In genomic region chr10:97494151-97494550, GRCh38 we compare ENCODE assay signal across 15 cellular contexts. TPM values are rescaled to one million over a fixed set of nuclear protein-coding genes. Genes with fewer than 3 reads are reported as not detected.
DNase-seq lines count a peak whose midpoint lies in the region; ATAC-seq, FAIRE-seq and TF ChIP-seq lines count a peak whose summit lies in the region.
"Had no signal": no experiment of that assay in that cellular context is flagged by ENCODE, and none has a peak within 500 bp of the region (broad histone marks: within the 10 kb centered on the region; RNA-seq: fewer than 3 reads in every experiment).

No MANE protein-coding gene starts in this region.

- H4K91ac ChIP-seq in trophoblast cell (ENCODE audit: low read depth, low read length) = no peak overlapping the region

- H3K9me3 ChIP-seq in DND-41 (ENCODE audit: insufficient read depth, low read length, severe bottlenecking) = no peaks in the 10 kb centered on the region
- H3K9me3 ChIP-seq in trophoblast cell (ENCODE audit: insufficient read depth, low read depth, low read length) = no peaks in the 10 kb centered on the region
- H3K9me3 ChIP-seq in pancreas = no peaks in the 10 kb centered on the region
- H3K9me3 ChIP-seq: upper lobe of right lung had no signal

- no peak for DNase-seq in DND-41
- DNase-seq in SK-MEL-5 (ENCODE audit: low read depth, low spot score) = peak; percentile 88
- DNase-seq in frontal cortex (ENCODE audit: low spot score in 2 of 2) = peak; percentile 40 to 47
- no peak for DNase-seq in trophoblast cell
- no peak for DNase-seq in NCI-H1417 treated with DMSO at 0.1 percent for 48 hours (lab: John Stamatoyannopoulos, UW)
- no peak for DNase-seq in pancreas
- DNase-seq: activated CD4-positive, alpha-beta T cell treated with anti-CD3 and anti-CD28 coated beads, Interleukin-2, amount 50 U/mL, for 48 hours; foreskin fibroblast; NK-92 treated with Interleukin-12 subunit alpha and Interleukin-12 subunit beta, amount 100 ng/mL, for 24 hours; SHP77 treated with DMSO at 0.1 percent for 48 hours; upper lobe of right lung had no signal

- in situ Hi-C loops in SK-MEL-5 (cut with HindIII; ENCODE audit: low pct_unique_long_range_greater_than_20kb, low sequenced_read_pairs) = no loop called here

- H3K4me2 ChIP-seq in DND-41 (ENCODE audit: insufficient read depth, low read length) (0 out of 2 replicates have a peak overlapping the region, but pooled peaks have one; percentile 10), trophoblast cell (ENCODE audit: low read length) (no peak overlapping the region)

- H3K9ac ChIP-seq in DND-41 (ENCODE audit: low read depth, low read length) (no peak overlapping the region), trophoblast cell (ENCODE audit: low read length) (no peak overlapping the region)

- H3K4ac ChIP-seq in trophoblast cell (ENCODE audit: low read depth, low read length) = peak overlapping the region; percentile 81

- H3K79me2 ChIP-seq in DND-41 (ENCODE audit: insufficient read depth, low read length) = peaks cover 89% of the 10 kb centered on the region
- H3K79me2 ChIP-seq in trophoblast cell (ENCODE audit: control insufficient read depth, insufficient read depth, low read length, poor library complexity) = peaks cover 13% of the 10 kb centered on the region

- H3K27me3 ChIP-seq in DND-41 (ENCODE audit: insufficient read depth, low read length, poor library complexity) (peaks cover 4% of the 10 kb centered on the region), trophoblast cell (ENCODE audit: insufficient read depth, low read length) (no peaks in the 10 kb centered on the region), pancreas (no peaks in the 10 kb centered on the region)
- H3K27me3 ChIP-seq: upper lobe of right lung had no signal

- H2AFZ ChIP-seq in DND-41 (ENCODE audit: low read depth, low read length) (no peak overlapping the region), trophoblast cell (ENCODE audit: insufficient read depth, low read length, poor library complexity) (no peak overlapping the region)

- H3K27ac ChIP-seq in DND-41 (ENCODE audit: low read length) (no peak overlapping the region), trophoblast cell (ENCODE audit: low read depth, low read length) (no peak overlapping the region), pancreas (no peak overlapping the region)
- H3K27ac ChIP-seq: C4-2B had no signal

- peaks cover 29% of the 10 kb centered on the region for H3K36me3 ChIP-seq in DND-41 (ENCODE audit: insufficient read depth, low read length)
- peaks cover 4 to 9% of the 10 kb centered on the region in 2 experiments for H3K36me3 ChIP-seq in trophoblast cell (ENCODE audit: control insufficient read depth in 1 of 2, insufficient read depth in 2 of 2, low read length in 2 of 2)
- no peaks in the 10 kb centered on the region for H3K36me3 ChIP-seq in pancreas

- no peak for FAIRE-seq in frontal cortex (lab: Jason Lieb, UNC)
- FAIRE-seq in pancreas (lab: Jason Lieb, UNC) = no peak
- FAIRE-seq: GM19239 had no signal

- no peak overlapping the region for H2BK12ac ChIP-seq in trophoblast cell (ENCODE audit: low read length)

- H3K18ac ChIP-seq in trophoblast cell (ENCODE audit: low read length) = no peak overlapping the region

- no peak overlapping the region for H2BK5ac ChIP-seq in trophoblast cell (ENCODE audit: low read depth, low read length, poor library complexity)

- no peak for TF ChIP-seq CTCF in DND-41 (IDR thresholded peaks at IDR 0.05; ENCODE audit: borderline replicate concordance, extremely low read depth, low read length, poor library complexity, severe bottlenecking)
- TF ChIP-seq CTCF in pancreas (IDR thresholded peaks at IDR 0.05) = no peak

- no peak overlapping the region for H2AK5ac ChIP-seq in trophoblast cell (ENCODE audit: low read length)

- H3K79me1 ChIP-seq in trophoblast cell (ENCODE audit: low read length) = peaks cover 9% of the 10 kb centered on the region

- no peak overlapping the region for H3K23ac ChIP-seq in trophoblast cell (ENCODE audit: low read length)

- H3K4me1 ChIP-seq in DND-41 (ENCODE audit: insufficient read depth, low read length) = peaks cover 32% of the 10 kb centered on the region
- H3K4me1 ChIP-seq in trophoblast cell (ENCODE audit: control insufficient read depth in 1 of 2, insufficient read depth in 2 of 2, low read length in 2 of 2) = peaks cover 5 to 6% of the 10 kb centered on the region in 2 experiments
- H3K4me1 ChIP-seq in pancreas = peaks cover 4 to 28% (median 19%) of the 10 kb centered on the region in 3 donors

- no peak overlapping the region for H2BK120ac ChIP-seq in trophoblast cell (ENCODE audit: insufficient read depth, low read length, poor library complexity)

- no peak overlapping the region for H4K12ac ChIP-seq in trophoblast cell (ENCODE audit: low read depth, low read length)

- no peak for ATAC-seq in DND-41 (ENCODE audit: insufficient read depth, low read depth)
- no peak for ATAC-seq in GM18870 (IDR thresholded peaks at IDR 0.05; ENCODE audit: unreplicated experiment)
- ATAC-seq in GM21360 (IDR thresholded peaks at IDR 0.05; ENCODE audit: unreplicated experiment) = no peak
- no peak for ATAC-seq in pancreas
- ATAC-seq: upper lobe of right lung had no signal

- no peak overlapping the region for H4K8ac ChIP-seq in trophoblast cell (ENCODE audit: low read depth, low read length)

- H3K4me3 ChIP-seq in DND-41 (ENCODE audit: low read depth in 1 of 2, low read length in 2 of 2) (no peak overlapping the region), trophoblast cell (ENCODE audit: low read depth, low read length) (no peak overlapping the region), pancreas (no peak overlapping the region)
- H3K4me3 ChIP-seq: upper lobe of right lung had no signal

- intact Hi-C loops in pancreas (cut with DNase I) = no loop called here

- WGBS in trophoblast cell (ENCODE audit: extremely low coverage, insufficient coverage, insufficient read length) = no CpG with 5 or more reads among the region's 2 CpGs
- WGBS in pancreas, 2 donors = 47 to 58% methylated on average over 2 of the region's 2 CpGs

- no peak overlapping the region for H3K14ac ChIP-seq in trophoblast cell (ENCODE audit: low read length)

- H4K20me1 ChIP-seq in DND-41 (ENCODE audit: insufficient read depth, low read length) = peaks cover 72% of the 10 kb centered on the region

RNA-seq across cellular contexts. Expression of gene MMS19, which starts 4.1 kb away (rescaled TPM):
- 80.1 and 85.8 TPM in 2 replicates for total RNA-seq in SK-MEL-5 (2014; rRNA removed; shearing (Covaris generic))
- 72.5 and 90.1 TPM in 2 replicates for polyA plus RNA-seq in SK-MEL-5 (2015; cell fraction: cytosol; rRNA removed)
- polyA plus RNA-seq in SK-MEL-5 (2015; cell fraction: nucleus; rRNA removed) = 277 and 375 TPM in 2 replicates
- total RNA-seq in frontal cortex (44.0 TPM), pancreas (10 to 100 TPM; 18.0 to 33.3 (median 22.3) TPM)
- polyA plus RNA-seq in trophoblast cell (2013) = 91.9 and 93.6 TPM in 2 replicates
- polyA plus RNA-seq in pancreas = 10 to 100 TPM; 40.2 to 65.7 TPM

RNA-seq across cellular contexts. Expression of gene UBTD1, which starts 4.6 kb away (rescaled TPM):
- total RNA-seq in SK-MEL-5 (2014; rRNA removed; shearing (Covaris generic)) = 12.7 and 13.8 TPM in 2 replicates
- polyA plus RNA-seq in SK-MEL-5 (2015; cell fraction: cytosol; rRNA removed) = 28.0 and 29.8 TPM in 2 replicates
- 4.1 and 4.5 TPM in 2 replicates for polyA plus RNA-seq in SK-MEL-5 (2015; cell fraction: nucleus; rRNA removed)
- total RNA-seq in frontal cortex (1.6 TPM), pancreas (1 to 10 TPM; 3.9 to 6.8 (median 4.5) TPM)
- 12.9 and 13.5 TPM in 2 replicates for polyA plus RNA-seq in trophoblast cell (2013)
- polyA plus RNA-seq in pancreas = 1 to 10 TPM; 6.8 to 9.0 TPM

RNA-seq across cellular contexts. Expression of gene ZDHHC16, which starts 48.2 kb away (rescaled TPM):
- 40.6 and 42.1 TPM in 2 replicates for total RNA-seq in SK-MEL-5 (2014; rRNA removed; shearing (Covaris generic))
- 39.3 and 54.7 TPM in 2 replicates for polyA plus RNA-seq in SK-MEL-5 (2015; cell fraction: cytosol; rRNA removed)
- polyA plus RNA-seq in SK-MEL-5 (2015; cell fraction: nucleus; rRNA removed) = 60.3 and 63.3 TPM in 2 replicates
- 22.0 TPM for total RNA-seq in frontal cortex
- polyA plus RNA-seq in trophoblast cell (2013) = 33.1 and 33.5 TPM in 2 replicates
- total RNA-seq in pancreas = 10 to 100 TPM; 11.4 to 22.7 (median 15.1) TPM
- 10 to 100 TPM; 17.6 to 18.8 TPM for polyA plus RNA-seq in pancreas

RNA-seq across cellular contexts. Expression of gene EXOSC1, which starts 48.3 kb away (rescaled TPM):
- total RNA-seq in SK-MEL-5 (2014; rRNA removed; shearing (Covaris generic)) = 41.4 and 41.5 TPM in 2 replicates
- polyA plus RNA-seq in SK-MEL-5 (2015; cell fraction: cytosol; rRNA removed) = 26.1 and 39.3 TPM in 2 replicates
- polyA plus RNA-seq in SK-MEL-5 (2015; cell fraction: nucleus; rRNA removed) = 10.7 and 32.0 TPM in 2 replicates
- total RNA-seq in frontal cortex (52.6 TPM), pancreas (10 to 100 TPM; 13.0 to 19.4 (median 17.9) TPM)
- 46.4 and 49.2 TPM in 2 replicates for polyA plus RNA-seq in trophoblast cell (2013)
- polyA plus RNA-seq in pancreas = 10 to 100 TPM; 24.1 to 27.6 TPM

Comparison
In these comparisons a context has a peak if more than half of its experiments do, and no peak if none do; other contexts are left out.
1. DNase-seq: peak in SK-MEL-5 (single experiment) and frontal cortex (2 of 2); none in DND-41 (single experiment), trophoblast cell (0 of 2), NCI-H1417 treated with DMSO at 0.1 percent for 48 hours (single experiment) and pancreas (0 of 6).